Comparison of ENCODE assay signal across 31 cellular contexts in the genomic region with DNA sequence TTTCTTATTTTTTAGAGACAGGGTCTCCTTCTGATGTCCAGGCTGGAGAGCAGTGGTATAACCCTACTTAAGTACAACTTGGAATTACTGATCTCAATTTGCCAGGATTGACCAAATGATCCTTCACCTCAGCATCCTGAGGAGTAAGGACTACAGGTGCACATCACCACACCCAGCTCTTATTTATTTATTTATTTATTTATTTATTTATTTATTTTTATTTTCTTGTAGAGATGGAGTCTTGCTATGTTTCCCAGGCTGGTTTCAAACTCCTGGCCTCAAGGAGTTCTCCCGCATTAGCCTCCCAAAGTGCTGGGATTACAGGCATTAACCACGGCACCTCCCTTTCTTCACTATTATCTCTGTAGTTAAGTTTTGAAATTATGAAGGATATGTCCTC.
A peak's percentile ranks its signal among the peaks of the same experiment; 100 is the strongest.
DNase-seq lines count a peak whose midpoint lies in the region; ATAC-seq, FAIRE-seq and TF ChIP-seq lines count a peak whose summit lies in the region.
"Had no signal": no experiment of that assay in that cellular context is flagged by ENCODE, and none has a peak within 500 bp of the region (broad histone marks: within the 10 kb centered on the region; RNA-seq: fewer than 3 reads in every experiment).

No MANE protein-coding gene starts in this region.

- no peak overlapping the region for H3K4ac ChIP-seq in IMR-90 (ENCODE audit: low read depth, low read length)

- FAIRE-seq in A549 (lab: Jason Lieb, UNC) = no peak
- FAIRE-seq: D721Med had no signal

- DNase-seq in A549 (ENCODE audit: low read depth in 1 of 2, low spot score in 1 of 2) (no peak), IMR-90 (no peak), ovary (no peak), NCI-H345 treated with DMSO at 0.1 percent for 48 hours (lab: John Stamatoyannopoulos, UW; ENCODE audit: unreplicated experiment) (no peak)
- no peak for DNase-seq in activated naive CD4-positive, alpha-beta T cell (lab: John Stamatoyannopoulos, UW)
- DNase-seq: 8988T; ACHN; AML-193; BE2C; C1 segment of cervical spinal cord; Caco-2; Calu3; CD4-positive, alpha-beta memory T cell; CD4-positive, alpha-beta T cell; CD4-positive, CD25-positive, alpha-beta regulatory T cell; CD8-positive, alpha-beta memory T cell; CD8-positive, alpha-beta T cell; COR-L47; DMS 273 treated with DMSO at 0.1 percent for 48 hours; DMS153; DMS53; DMS79; DMS79 treated with DMSO at 0.1 percent for 48 hours; DND-41; EL had no signal

- peak overlapping the region; percentile 59; the same call in 1 of the 2 replicates for H2AK5ac ChIP-seq in IMR-90 (ENCODE audit: low read depth, low read length)

- no peaks in the 10 kb centered on the region for H3K4me1 ChIP-seq in A549
- no peaks in the 10 kb centered on the region for H3K4me1 ChIP-seq in HEK293 (ENCODE audit: control insufficient read depth, insufficient read depth, low read length)
- peaks cover 2% of the 10 kb centered on the region; the same call in 1 of the 2 replicates for H3K4me1 ChIP-seq in IMR-90 (ENCODE audit: control insufficient read depth, insufficient read depth, low read length)
- H3K4me1 ChIP-seq in ovary (ENCODE audit: insufficient read depth) = no peaks in the 10 kb centered on the region
- H3K4me1 ChIP-seq: BE2C; BLaER1; BLaER1 treated with 17β-estradiol and CSF1 and Interleukin-3, amounts not matched to agents 10 nM and 100 nM; Caco-2 had no signal

- WGBS in A549 (ENCODE audit: missing lambda C conversion rate) = 33% methylated on average over 2 of the region's 2 CpGs
- no CpG with 5 or more reads among the region's 2 CpGs for WGBS in IMR-90 (ENCODE audit: extremely low coverage in 2 of 2, insufficient read length in 1 of 2), 2 experiments
- WGBS in ovary, 3 donors = 97 to 98% (median 98%) methylated on average over 2 of the region's 2 CpGs

- H4K91ac ChIP-seq in IMR-90 (ENCODE audit: insufficient read depth, low read depth, low read length) = no peak overlapping the region

- no peaks in the 10 kb centered on the region for H3K27me3 ChIP-seq in IMR-90 (ENCODE audit: control insufficient read depth, insufficient read depth, low read length)
- no peaks in the 10 kb centered on the region for H3K27me3 ChIP-seq in ovary
- H3K27me3 ChIP-seq: BE2C; BLaER1; BLaER1 treated with 17β-estradiol and CSF1 and Interleukin-3, amounts not matched to agents 10 nM and 100 nM had no signal

- H2AK9ac ChIP-seq in IMR-90 (replicated peaks; ENCODE audit: low read depth, low read length, poor library complexity) = no peak overlapping the region

- H2BK120ac ChIP-seq in IMR-90 (ENCODE audit: low read depth, low read length) = no peak overlapping the region

- H3K9ac ChIP-seq in IMR-90 (ENCODE audit: low read depth, low read length) = no peak overlapping the region
- H3K9ac ChIP-seq: BLaER1; BLaER1 treated with 17β-estradiol and CSF1 and Interleukin-3, amounts not matched to agents 10 nM and 100 nM had no signal

- TF ChIP-seq EP300 in A549 (IDR thresholded peaks at IDR 0.05) (no peak), ovary (IDR thresholded peaks at IDR 0.05) (no peak)

- no peak for ATAC-seq in A549
- ATAC-seq in IMR-90 (ENCODE audit: low read depth) = no peak
- ATAC-seq: CD8-positive, alpha-beta T cell had no signal

- no peak overlapping the region for H4K8ac ChIP-seq in IMR-90 (ENCODE audit: low read depth in 2 of 2, low read length in 2 of 2)

- H2BK5ac ChIP-seq in IMR-90 (ENCODE audit: low read depth, low read length, poor library complexity, severe bottlenecking) = no peak overlapping the region

- no peak for TF ChIP-seq POLR2A in A549 (IDR thresholded peaks at IDR 0.05; ENCODE audit: low read length)
- TF ChIP-seq POLR2A in IMR-90 (IDR thresholded peaks at IDR 0.05; ENCODE audit: low read depth, low read length) = no peak
- TF ChIP-seq POLR2A in ovary (IDR thresholded peaks at IDR 0.05) = no peak

- H3K14ac ChIP-seq in IMR-90 (replicated peaks; ENCODE audit: low read depth, low read length) = no peak overlapping the region

- H3K79me1 ChIP-seq in IMR-90 (ENCODE audit: low read depth in 1 of 2, low read length in 2 of 2) = no peaks in the 10 kb centered on the region

- no peak overlapping the region for H2BK15ac ChIP-seq in IMR-90 (ENCODE audit: low read depth, low read length)

- in situ Hi-C loops in IMR-90 (cut with MboI; ENCODE audit: low sequenced_read_pairs) = no loop called here

- intact Hi-C loops in IMR-90 (cut with micrococcal nuclease) = no loop called here
- intact Hi-C loops in ovary (cut with DNase I) = no loop called here

- POLR2A ChIA-PET in A549 (lab: Yijun Ruan, JAX) = no interaction called here
- POLR2A ChIA-PET in HEK293 (lab: Yijun Ruan, JAX) = no interaction called here
- POLR2A ChIA-PET in IMR-90 (lab: Charles Lee; ENCODE audit: unreplicated experiment) = no interaction called here

- no peak for TF ChIP-seq RAD21 in A549 (conservative IDR thresholded peaks at IDR 0.05 in 1 of 2, IDR thresholded peaks at IDR 0.05 in 1 of 2)
- no peak for TF ChIP-seq RAD21 in IMR-90 (IDR thresholded peaks at IDR 0.05; ENCODE audit: low read length)

- no peak overlapping the region for H2AFZ ChIP-seq in IMR-90 (replicated peaks; ENCODE audit: low read length, poor library complexity)

- dilution Hi-C loops in IMR-90 (cut with HindIII; ENCODE audit: low sequenced_read_pairs, unreplicated experiment) = no loop called here

- no peaks in the 10 kb centered on the region for H4K20me1 ChIP-seq in IMR-90 (ENCODE audit: insufficient read depth, low read length)
- H4K20me1 ChIP-seq: BLaER1; BLaER1 treated with 17β-estradiol and CSF1 and Interleukin-3, amounts not matched to agents 10 nM and 100 nM had no signal

- H3K36me3 ChIP-seq in HEK293 (ENCODE audit: control insufficient read depth in 2 of 2, insufficient read depth in 1 of 2, low read length in 2 of 2) (no peaks in the 10 kb centered on the region), IMR-90 (ENCODE audit: control insufficient read depth, insufficient read depth, low read length) (no peaks in the 10 kb centered on the region), ovary (no peaks in the 10 kb centered on the region)
- H3K36me3 ChIP-seq: BE2C; BLaER1; BLaER1 treated with 17β-estradiol and CSF1 and Interleukin-3, amounts not matched to agents 10 nM and 100 nM had no signal

- H3K9me3 ChIP-seq in A549 (no peaks in the 10 kb centered on the region), HEK293 (ENCODE audit: control insufficient read depth, insufficient read depth, low read depth, low read length) (no peaks in the 10 kb centered on the region), IMR-90 (ENCODE audit: control insufficient read depth, insufficient read depth, low read length) (no peaks in the 10 kb centered on the region), ovary (no peaks in the 10 kb centered on the region)
- H3K9me3 ChIP-seq: BE2C; BLaER1; BLaER1 treated with 17β-estradiol and CSF1 and Interleukin-3, amounts not matched to agents 10 nM and 100 nM; Caco-2 had no signal

- H3K27ac ChIP-seq in A549 (no peak overlapping the region), HEK293 (ENCODE audit: extremely low read depth, low read depth, low read length) (no peak overlapping the region), IMR-90 (ENCODE audit: insufficient read depth, low read length) (no peak overlapping the region), ovary (no peak overlapping the region)
- H3K27ac ChIP-seq: 22Rv1; BLaER1; BLaER1 treated with 17β-estradiol and CSF1 and Interleukin-3, amounts not matched to agents 10 nM and 100 nM; C4-2B had no signal

- CTCF ChIA-PET in A549 (lab: Yijun Ruan, JAX) (no interaction called here), HEK293 (lab: Yijun Ruan, JAX) (no interaction called here), IMR-90 (lab: Yijun Ruan, JAX) (no interaction called here)

- H2BK20ac ChIP-seq in IMR-90 (ENCODE audit: low read depth, low read length) = no peak overlapping the region

- BruUV-seq in IMR-90 (replicated peaks; lab: Mats Ljungman, UMichigan) = no TSS peak

- H3K4me2 ChIP-seq in A549 = no peak overlapping the region
- no peak overlapping the region for H3K4me2 ChIP-seq in IMR-90 (ENCODE audit: low read depth, low read length)
- H3K4me2 ChIP-seq: BLaER1; BLaER1 treated with 17β-estradiol and CSF1 and Interleukin-3, amounts not matched to agents 10 nM and 100 nM had no signal

- H3K56ac ChIP-seq in IMR-90 (ENCODE audit: extremely low read depth, insufficient read depth, low read length) = no peak overlapping the region

- no peak for TF ChIP-seq CTCF in A549 (IDR thresholded peaks at IDR 0.05)
- no peak for TF ChIP-seq CTCF in HEK293 (tag by site-specific recombination; IDR thresholded peaks at IDR 0.05)
- no peak for TF ChIP-seq CTCF in IMR-90 (conservative IDR thresholded peaks at IDR 0.05; ENCODE audit: low read depth, low read length)
- no peak for TF ChIP-seq CTCF in ovary (IDR thresholded peaks at IDR 0.05)

- no peak overlapping the region for H3K23ac ChIP-seq in IMR-90 (ENCODE audit: low read depth, low read length)

- H3K4me3 ChIP-seq in A549 = no peak overlapping the region
- no peak overlapping the region for H3K4me3 ChIP-seq in HEK293 (ENCODE audit: low read depth, low read length)
- H3K4me3 ChIP-seq in IMR-90 (ENCODE audit: insufficient read depth, low read depth, low read length) = no peak overlapping the region
- H3K4me3 ChIP-seq in ovary = no peak overlapping the region
- H3K4me3 ChIP-seq: BLaER1; BLaER1 treated with 17β-estradiol and CSF1 and Interleukin-3, amounts not matched to agents 10 nM and 100 nM had no signal

- H3K18ac ChIP-seq in IMR-90 (ENCODE audit: low read depth, low read length) = no peak overlapping the region

- H3K9me1 ChIP-seq in IMR-90 (ENCODE audit: insufficient read depth, low read length) = no peaks in the 10 kb centered on the region

- no peak overlapping the region for H4K5ac ChIP-seq in IMR-90 (ENCODE audit: low read depth, low read length)

TF ChIP-seq in A549, 52 proteins besides CTCF, POLR2A, EP300 and RAD21:
- TF ChIP-seq HOXB13 (CRISPR knock-in tag; IDR thresholded peaks at IDR 0.05; ENCODE audit: low read depth) (no peak), ZC3H11A (IDR thresholded peaks at IDR 0.05) (0 out of 2 replicates have a peak, but pooled peaks have one; percentile 29)
TF ChIP-seq in A549: peak in this region for 1.

TF ChIP-seq in HEK293, 187 proteins besides CTCF, POLR2A, EP300 and RAD21 (continues in another document):
- TF ChIP-seq ZNF514 (tag by site-specific recombination; IDR thresholded peaks at IDR 0.05) = no peak

TF ChIP-seq in IMR-90, 13 proteins besides CTCF, POLR2A, EP300 and RAD21 (continues in another document):
- TF ChIP-seq, protein P1, sequence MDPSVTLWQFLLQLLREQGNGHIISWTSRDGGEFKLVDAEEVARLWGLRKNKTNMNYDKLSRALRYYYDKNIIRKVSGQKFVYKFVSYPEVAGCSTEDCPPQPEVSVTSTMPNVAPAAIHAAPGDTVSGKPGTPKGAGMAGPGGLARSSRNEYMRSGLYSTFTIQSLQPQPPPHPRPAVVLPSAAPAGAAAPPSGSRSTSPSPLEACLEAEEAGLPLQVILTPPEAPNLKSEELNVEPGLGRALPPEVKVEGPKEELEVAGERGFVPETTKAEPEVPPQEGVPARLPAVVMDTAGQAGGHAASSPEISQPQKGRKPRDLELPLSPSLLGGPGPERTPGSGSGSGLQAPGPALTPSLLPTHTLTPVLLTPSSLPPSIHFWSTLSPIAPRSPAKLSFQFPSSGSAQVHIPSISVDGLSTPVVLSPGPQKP (IDR thresholded peaks at IDR 0.05; ENCODE audit: borderline replicate concordance, low read depth, low read length) = no peak
- TF ChIP-seq SMC3 (IDR thresholded peaks at IDR 0.05; ENCODE audit: low read depth, low read length) (no peak), MAFK (IDR thresholded peaks at IDR 0.05; ENCODE audit: low read depth, low read length) (no peak), RFX5 (IDR thresholded peaks at IDR 0.05; ENCODE audit: low read depth, low read length) (no peak)
